ENCODE assay signal across 26 cellular contexts in the genomic region with DNA sequence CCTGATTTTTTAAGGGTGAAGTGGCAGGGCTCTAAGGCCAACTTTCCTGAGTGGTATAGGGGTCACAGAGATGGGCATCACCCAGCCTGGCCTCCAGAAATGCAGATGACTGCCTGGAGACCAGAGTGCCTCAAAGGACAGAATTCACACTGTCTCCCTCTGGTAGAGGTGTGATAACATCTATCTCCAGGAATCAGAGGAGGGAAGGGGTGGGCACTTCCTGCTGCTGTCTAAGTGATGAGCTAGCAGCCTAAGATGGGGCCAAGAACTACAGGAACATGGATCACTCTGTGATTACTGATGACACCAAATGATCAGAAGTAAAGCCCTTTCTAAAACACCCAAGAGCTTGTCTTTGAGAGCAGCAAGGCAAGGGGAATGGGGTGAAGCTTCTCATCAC.
"Had no signal": no experiment of that assay in that cellular context is flagged by ENCODE, and none has a peak within 500 bp of the region (broad histone marks: within the 10 kb centered on the region; RNA-seq: fewer than 3 reads in every experiment).

No MANE protein-coding gene starts in this region.

- H3K4me1 ChIP-seq: prostate gland had no signal

- H3K4me1 Mint-ChIP-seq: activated naive CD4-positive, alpha-beta T cell treated with anti-CD3 and anti-CD28 coated beads, Interleukin-2, amount 10 ng/mL, durations not matched to agents 7 days and 5 days; mesothelial cell of epicardium had no signal

- H3K9me3 ChIP-seq: breast epithelium, gastroesophageal sphincter, pancreas, prostate gland, transverse colon had no signal

- H3K27ac Mint-ChIP-seq: activated naive CD4-positive, alpha-beta T cell treated with anti-CD3 and anti-CD28 coated beads, Interleukin-2, amount 10 ng/mL, durations not matched to agents 7 days and 5 days; activated T-helper 1 cell treated with anti-CD3 and anti-CD28 coated beads, Interleukin-12 subunit alpha, Interleukin-12 subunit beta, Interleukin-2, Interleukin-4 antibody, amounts not matched to agents 30 ng/mL and 10 ng/mL and 1 ng/mL, durations not matched to agents 14 hours and 24 hours and 36 hours; mesothelial cell of epicardium; naive B cell; nephron progenitor cell; stimulated activated memory B cell treated with anti-CD40 and anti-IgM and Interleukin-4, amounts not matched to agents 10 μg/mL and 1 μg/mL and 100 μg/mL, for 72 hours had no signal

- H3K27ac ChIP-seq: breast epithelium, dorsolateral prefrontal cortex, gastroesophageal sphincter, hepatocyte, pancreas, prostate gland, skin epidermis, transverse colon, VCaP had no signal

- H3K27me3 Mint-ChIP-seq: activated naive CD4-positive, alpha-beta T cell treated with anti-CD3 and anti-CD28 coated beads, Interleukin-2, amount 10 ng/mL, durations not matched to agents 7 days and 5 days; naive B cell; stimulated activated memory B cell treated with anti-CD40 and anti-IgM and Interleukin-4, amounts not matched to agents 10 μg/mL and 1 μg/mL and 100 μg/mL, for 72 hours had no signal

- H3K4me2 ChIP-seq: hepatocyte had no signal

- DNase-seq: activated CD4-positive, alpha-beta T cell treated with anti-CD3 and anti-CD28 coated beads for 4 hours; activated CD4-positive, alpha-beta T cell treated with anti-CD3 and anti-CD28 coated beads, Interleukin-2, amount 50 U/mL, for 4 hours; activated CD8-positive, alpha-beta memory T cell treated with anti-CD3 and anti-CD28 coated beads for 24 hours; activated gamma-delta T cell; activated naive CD4-positive, alpha-beta T cell treated with anti-CD3 and anti-CD28 coated beads, Interleukin-2, amount 10 ng/mL, durations not matched to agents 7 days and 5 days; amygdala; dorsolateral prefrontal cortex; effector memory CD4-positive, alpha-beta T cell; left cardiac atrium; mammary epithelial cell; naive B cell; nephron progenitor cell; retina; stimulated activated CD4-positive, alpha-beta T cell treated with anti-CD3 and anti-CD28 coated beads, Interleukin-4, amount 100 ng/mL, for 24 hours; transverse colon had no signal

- H3K27me3 ChIP-seq: breast epithelium, dorsolateral prefrontal cortex, gastroesophageal sphincter, hepatocyte, pancreas, transverse colon had no signal

- H3K36me3 ChIP-seq: breast epithelium, prostate gland had no signal

- H3K4me3 Mint-ChIP-seq: activated naive CD4-positive, alpha-beta T cell treated with anti-CD3 and anti-CD28 coated beads, Interleukin-2, amount 10 ng/mL, durations not matched to agents 7 days and 5 days; activated T-helper 1 cell treated with anti-CD3 and anti-CD28 coated beads, Interleukin-12 subunit alpha, Interleukin-12 subunit beta, Interleukin-2, Interleukin-4 antibody, amounts not matched to agents 30 ng/mL and 10 ng/mL and 1 ng/mL, durations not matched to agents 14 hours and 24 hours and 36 hours; mesothelial cell of epicardium; naive B cell; nephron progenitor cell; stimulated activated memory B cell treated with anti-CD40 and anti-IgM and Interleukin-4, amounts not matched to agents 10 μg/mL and 1 μg/mL and 100 μg/mL, for 72 hours had no signal

- H3K4me3 ChIP-seq: breast epithelium, dorsolateral prefrontal cortex, gastroesophageal sphincter, hepatocyte, pancreas, prostate gland, skin epidermis, transverse colon had no signal

- H3K36me3 Mint-ChIP-seq: activated naive CD4-positive, alpha-beta T cell treated with anti-CD3 and anti-CD28 coated beads, Interleukin-2, amount 10 ng/mL, durations not matched to agents 7 days and 5 days; naive B cell had no signal

- H3K9me3 Mint-ChIP-seq: activated naive CD4-positive, alpha-beta T cell treated with anti-CD3 and anti-CD28 coated beads, Interleukin-2, amount 10 ng/mL, durations not matched to agents 7 days and 5 days; activated T-helper 1 cell treated with anti-CD3 and anti-CD28 coated beads, Interleukin-12 subunit alpha, Interleukin-12 subunit beta, Interleukin-2, Interleukin-4 antibody, amounts not matched to agents 30 ng/mL and 10 ng/mL and 1 ng/mL, durations not matched to agents 14 hours and 24 hours and 36 hours; mesothelial cell of epicardium; naive B cell; nephron progenitor cell; stimulated activated memory B cell treated with anti-CD40 and anti-IgM and Interleukin-4, amounts not matched to agents 10 μg/mL and 1 μg/mL and 100 μg/mL, for 72 hours had no signal

- H2AFZ ChIP-seq: hepatocyte had no signal

- ATAC-seq: gastroesophageal sphincter; left cardiac atrium; pancreas; sciatic nerve; stimulated activated memory B cell treated with anti-CD40 and anti-IgM and Interleukin-4, amounts not matched to agents 10 μg/mL and 1 μg/mL and 100 μg/mL, for 72 hours had no signal
